16 cellular contexts compared by ENCODE assay signal in genomic region chr20:24303393-24303792, GRCh38.
DNase-seq lines count a peak whose midpoint lies in the region; ATAC-seq and TF ChIP-seq lines count a peak whose summit lies in the region.
"Had no signal": no experiment of that assay in that cellular context is flagged by ENCODE, and none has a peak within 500 bp of the region (broad histone marks: within the 10 kb centered on the region; RNA-seq: fewer than 3 reads in every experiment).

No MANE protein-coding gene starts in this region.

- ATAC-seq in RWPE2 (ENCODE audit: low read depth) (peak; percentile 48; the same call in 1 of the 3 replicates), GM21447 (IDR thresholded peaks at IDR 0.05; ENCODE audit: unreplicated experiment) (no peak)
- no peak for ATAC-seq in CD4-positive, alpha-beta T cell (ENCODE audit: poor library complexity)
- ATAC-seq: gastrocnemius medialis, left lung had no signal

- WGBS in hepatocyte (ENCODE audit: low lambda C conversion rate, missing lambda C conversion rate) = 75% methylated on average over 7 of the region's 7 CpGs

- TF ChIP-seq CTCF in AG09319 (IDR thresholded peaks at IDR 0.05; ENCODE audit: low read depth, low read length) = peak; percentile 10
- peak; percentile 37 for TF ChIP-seq CTCF in RWPE2 (IDR thresholded peaks at IDR 0.05; ENCODE audit: poor library complexity, severe bottlenecking)
- peak; percentile 27 for TF ChIP-seq CTCF in hepatocyte (IDR thresholded peaks at IDR 0.05; ENCODE audit: poor library complexity)
- TF ChIP-seq CTCF in CD4-positive, alpha-beta T cell (IDR thresholded peaks at IDR 0.05) = no peak

- no peaks in the 10 kb centered on the region for H3K27me3 Mint-ChIP-seq in CD4-positive, alpha-beta T cell

- H3K4me3 ChIP-seq in RWPE2 (ENCODE audit: severe bottlenecking) (no peak overlapping the region), hepatocyte (no peak overlapping the region)
- H3K4me3 ChIP-seq: gastrocnemius medialis, left lung, PC-9 had no signal

- no peak overlapping the region for H3K27ac Mint-ChIP-seq in CD4-positive, alpha-beta T cell
- H3K27ac Mint-ChIP-seq: activated naive CD8-positive, alpha-beta T cell treated with anti-CD3 and anti-CD28 coated beads, Interleukin-2, amount 10 ng/mL, durations not matched to agents 7 days and 5 days; nephron had no signal

- DNase-seq in AG09319 (ENCODE audit: extremely low read depth, low read depth) (no peak), ELR (ENCODE audit: low read depth) (peak; percentile 27), RWPE2 (ENCODE audit: low spot score) (no peak), hepatocyte (ENCODE audit: low spot score) (peak; percentile 16), NCI-H1417 treated with DMSO at 0.1 percent for 48 hours (lab: John Stamatoyannopoulos, UW) (no peak), erythroblast (lab: John Stamatoyannopoulos, UW) (no peak)
- DNase-seq in CD4-positive, alpha-beta T cell = no peak
- DNase-seq: activated naive CD8-positive, alpha-beta T cell treated with anti-CD3 and anti-CD28 coated beads, Interleukin-2, amount 10 ng/mL, durations not matched to agents 7 days and 5 days; gastrocnemius medialis; left lung; NCI-H187; PC-9; T1000 had no signal

- H3K4me1 ChIP-seq in RWPE2 (ENCODE audit: insufficient read depth, poor library complexity, severe bottlenecking) (no peaks in the 10 kb centered on the region), hepatocyte (ENCODE audit: insufficient read depth) (no peaks in the 10 kb centered on the region)
- H3K4me1 ChIP-seq: Caco-2, gastrocnemius medialis, left lung had no signal

- no peaks in the 10 kb centered on the region for H3K9me3 Mint-ChIP-seq in CD4-positive, alpha-beta T cell
- H3K9me3 Mint-ChIP-seq: nephron had no signal

- H3K27me3 ChIP-seq in RWPE2 (ENCODE audit: insufficient read depth, poor library complexity, severe bottlenecking) (peaks cover 18% of the 10 kb centered on the region), hepatocyte (no peaks in the 10 kb centered on the region)
- H3K27me3 ChIP-seq in CD4-positive, alpha-beta T cell (ENCODE audit: control insufficient read depth, insufficient read depth, low read length) = no peaks in the 10 kb centered on the region
- H3K27me3 ChIP-seq: gastrocnemius medialis had no signal

- TF ChIP-seq POLR2A in erythroblast (IDR thresholded peaks at IDR 0.05; ENCODE audit: low read length) = no peak

- H3K27ac ChIP-seq in RWPE2 (ENCODE audit: poor library complexity, severe bottlenecking) (no peak overlapping the region), hepatocyte (no peak overlapping the region)
- no peak overlapping the region for H3K27ac ChIP-seq in CD4-positive, alpha-beta T cell (ENCODE audit: low read depth, low read length)
- H3K27ac ChIP-seq: gastrocnemius medialis, left lung, PC-9 had no signal

- no peaks in the 10 kb centered on the region for H3K36me3 Mint-ChIP-seq in CD4-positive, alpha-beta T cell (ENCODE audit: low read depth)
- H3K36me3 Mint-ChIP-seq: activated naive CD8-positive, alpha-beta T cell treated with anti-CD3 and anti-CD28 coated beads, Interleukin-2, amount 10 ng/mL, durations not matched to agents 7 days and 5 days had no signal

- intact Hi-C loops in CD4-positive, alpha-beta T cell (cut with DNase I, micrococcal nuclease) = no loop called here

- H2AFZ ChIP-seq in hepatocyte = no peak overlapping the region
- H2AFZ ChIP-seq: PC-9 had no signal

- H3K4me1 Mint-ChIP-seq in CD4-positive, alpha-beta T cell (ENCODE audit: low read depth) = no peaks in the 10 kb centered on the region
- H3K4me1 Mint-ChIP-seq: nephron had no signal

- H3K9me3 ChIP-seq in RWPE2 (ENCODE audit: severe bottlenecking) = no peaks in the 10 kb centered on the region
- H3K9me3 ChIP-seq in hepatocyte (ENCODE audit: low read depth) = no peaks in the 10 kb centered on the region
- H3K9me3 ChIP-seq in CD4-positive, alpha-beta T cell (ENCODE audit: control insufficient read depth, low read length) = no peaks in the 10 kb centered on the region
- H3K9me3 ChIP-seq: Caco-2, gastrocnemius medialis, left lung had no signal

- H4K20me1 ChIP-seq in hepatocyte (ENCODE audit: insufficient read depth, poor library complexity, severe bottlenecking) = no peaks in the 10 kb centered on the region

- no peaks in the 10 kb centered on the region for H3K36me3 ChIP-seq in RWPE2 (ENCODE audit: low read depth)
- H3K36me3 ChIP-seq in hepatocyte (replicated peaks; ENCODE audit: insufficient read depth, low read depth) = no peaks in the 10 kb centered on the region
- H3K36me3 ChIP-seq: gastrocnemius medialis, left lung had no signal

- no peak overlapping the region for H3K4me3 Mint-ChIP-seq in CD4-positive, alpha-beta T cell
- H3K4me3 Mint-ChIP-seq: activated naive CD8-positive, alpha-beta T cell treated with anti-CD3 and anti-CD28 coated beads, Interleukin-2, amount 10 ng/mL, durations not matched to agents 7 days and 5 days; nephron had no signal

- CTCF ChIA-PET in CD4-positive, alpha-beta T cell (lab: Charles Lee) = no interaction called here

- H3K4me2 ChIP-seq in hepatocyte = no peak overlapping the region
- H3K4me2 ChIP-seq: PC-9 had no signal

- no peaks in the 10 kb centered on the region for H3K9me2 ChIP-seq in hepatocyte (replicated peaks; ENCODE audit: insufficient read depth)

- POLR2A ChIA-PET in CD4-positive, alpha-beta T cell (lab: Charles Lee) = no interaction called here

- H3K79me2 ChIP-seq in hepatocyte = no peaks in the 10 kb centered on the region

Comparison
In these comparisons a context has a peak if more than half of its experiments do, and no peak if none do; other contexts are left out.
1. DNase-seq: peak in ELR (single experiment) and hepatocyte (single experiment); none in AG09319 (single experiment), RWPE2 (single experiment), NCI-H1417 treated with DMSO at 0.1 percent for 48 hours (single experiment), erythroblast (0 of 2) and CD4-positive, alpha-beta T cell (0 of 10).